25 cellular contexts compared by ENCODE assay signal in genomic region chr6:2710412-2710811, GRCh38.
"Had no signal": no experiment of that assay in that cellular context is flagged by ENCODE, and none has a peak within 500 bp of the region (broad histone marks: within the 10 kb centered on the region; RNA-seq: fewer than 3 reads in every experiment).

No MANE protein-coding gene starts in this region.

- H3K36me3 ChIP-seq: colonic mucosa, esophagus squamous epithelium, gastrocnemius medialis, heart right ventricle, left lung, lower lobe of right lung had no signal

- H3K4me3 Mint-ChIP-seq: dendritic cell treated with granulocyte-macrophage colony-stimulating factor and Interleukin-4, amounts not matched to agents 40 ng/mL and 50 ng/mL, for 4 days; mesothelial cell of epicardium; naive B cell had no signal

- H3K27me3 ChIP-seq: colonic mucosa, esophagus squamous epithelium, gastrocnemius medialis, heart right ventricle, left lung had no signal

- FAIRE-seq: islet of Langerhans, keratinocyte had no signal

- H3K4me1 ChIP-seq: colonic mucosa, left lung, lower lobe of right lung had no signal

- H3K9me3 ChIP-seq: colonic mucosa, gastrocnemius medialis, lower lobe of right lung had no signal

- H3K27ac Mint-ChIP-seq: dendritic cell treated with granulocyte-macrophage colony-stimulating factor and Interleukin-4, amounts not matched to agents 40 ng/mL and 50 ng/mL, for 4 days; mesothelial cell of epicardium; naive B cell had no signal

- H3K4me3 ChIP-seq: colonic mucosa, esophagus squamous epithelium, gastrocnemius medialis, heart right ventricle, left lung, lower lobe of right lung, mucosa of descending colon had no signal

- DNase-seq: colonic mucosa; cortex of kidney; effector CD8-positive, alpha-beta T cell; erythroblast; esophagus squamous epithelium; foreskin fibroblast; foreskin melanocyte; gastrocnemius medialis; glutamatergic neuron; head of caudate nucleus; heart right ventricle; hippocampal formation; left cardiac atrium; left lung; left ventricle myocardium superior; lower lobe of right lung; mesenchymal stem cell; mucosa of descending colon; naive B cell had no signal

- ATAC-seq: esophagus mucosa, gastrocnemius medialis, heart right ventricle, left cardiac atrium, left lung, left ventricle myocardium superior, lower lobe of right lung, mucosa of descending colon had no signal

- H3K27ac ChIP-seq: colonic mucosa, epithelial cell of prostate, heart right ventricle, left lung, lower lobe of right lung had no signal

- H3K27me3 Mint-ChIP-seq: dendritic cell treated with granulocyte-macrophage colony-stimulating factor and Interleukin-4, amounts not matched to agents 40 ng/mL and 50 ng/mL, for 4 days had no signal
